In genomic region chr7:150463461-150463860, GRCh38 we compare ENCODE assay signal across 29 cellular contexts. TPM values are rescaled to one million over a fixed set of nuclear protein-coding genes. Genes with fewer than 3 reads are reported as not detected.
DNase-seq lines count a peak whose midpoint lies in the region; ATAC-seq and FAIRE-seq lines count a peak whose summit lies in the region.
"Had no signal": no experiment of that assay in that cellular context is flagged by ENCODE, and none has a peak within 500 bp of the region (broad histone marks: within the 10 kb centered on the region; RNA-seq: fewer than 3 reads in every experiment).

No MANE protein-coding gene starts in this region.

- peak; percentile 58 for ATAC-seq in activated CD8-positive, alpha-beta memory T cell treated with anti-CD3 and anti-CD28 coated beads, Interleukin-2, amount 10 ng/mL, durations not matched to agents 7 days and 5 days
- ATAC-seq in activated T-helper 17 cell treated with anti-CD3 and anti-CD28 coated beads, Interleukin-2, amount 50 U/mL, for 72 hours (replicated peaks) = peak; percentile 66
- peak; percentile 61 to 81 for ATAC-seq in natural killer cell treated with Interleukin-12 subunit alpha and Interleukin-12 subunit beta and Interleukin-15 and Interleukin-18, amount 100 ng/mL, for 72 hours
- ATAC-seq: A549, esophagus mucosa, left lobe of liver, pancreas, WTC11 had no signal

- FAIRE-seq in HTR-8/SVneo (lab: Jason Lieb, UNC) = no peak
- FAIRE-seq: A549, islet of Langerhans had no signal

- no peak overlapping the region for H3K4me3 Mint-ChIP-seq in activated CD8-positive, alpha-beta memory T cell treated with anti-CD3 and anti-CD28 coated beads, Interleukin-2, amount 10 ng/mL, durations not matched to agents 7 days and 5 days
- peak overlapping the region in 6 of 7 donors; percentile 1 to 76 (median 46) for H3K4me3 Mint-ChIP-seq in CD8-positive, alpha-beta memory T cell
- peak overlapping the region; percentile 25 for H3K4me3 Mint-ChIP-seq in activated T-helper 17 cell treated with anti-CD3 and anti-CD28 coated beads, Interleukin-2, amount 50 U/mL, for 72 hours
- peak overlapping the region; percentile 49 for H3K4me3 Mint-ChIP-seq in natural killer cell treated with Interleukin-12 subunit alpha and Interleukin-12 subunit beta and Interleukin-15 and Interleukin-18, amount 100 ng/mL, for 72 hours
- H3K4me3 Mint-ChIP-seq: dendritic cell treated with granulocyte-macrophage colony-stimulating factor and Interleukin-4, amounts not matched to agents 40 ng/mL and 50 ng/mL, for 4 days; endodermal cell; memory B cell; neural progenitor cell; WTC11 had no signal

- H3K36me3 ChIP-seq in CD8-positive, alpha-beta memory T cell (ENCODE audit: insufficient read depth, low read length) = peaks cover 8% of the 10 kb centered on the region
- H3K36me3 ChIP-seq: neural progenitor cell, pancreas, SJCRH30, vagina had no signal

- peaks cover 26% of the 10 kb centered on the region for H3K9me3 Mint-ChIP-seq in activated CD8-positive, alpha-beta memory T cell treated with anti-CD3 and anti-CD28 coated beads, Interleukin-2, amount 10 ng/mL, durations not matched to agents 7 days and 5 days (ENCODE audit: low read depth)
- peaks cover 29 to 38% (median 30%) of the 10 kb centered on the region in 5 donors for H3K9me3 Mint-ChIP-seq in CD8-positive, alpha-beta memory T cell
- peaks cover 26% of the 10 kb centered on the region for H3K9me3 Mint-ChIP-seq in activated T-helper 17 cell treated with anti-CD3 and anti-CD28 coated beads, Interleukin-2, amount 50 U/mL, for 72 hours
- peaks cover 21% of the 10 kb centered on the region for H3K9me3 Mint-ChIP-seq in natural killer cell treated with Interleukin-12 subunit alpha and Interleukin-12 subunit beta and Interleukin-15 and Interleukin-18, amount 100 ng/mL, for 72 hours

- CTCF ChIA-PET in activated CD8-positive, alpha-beta memory T cell treated with anti-CD3 and anti-CD28 coated beads, Interleukin-2, amount 10 ng/mL, durations not matched to agents 7 days and 5 days (lab: Charles Lee) = interaction anchor here (1.3 kb wide), 1 partner anchor 12 kb away, joined by 3 read pairs; no protein-coding TSS in a partner anchor
- CTCF ChIA-PET in CD8-positive, alpha-beta memory T cell (lab: Charles Lee) = interaction anchor here (1.4 kb wide), 1 partner anchor 10 kb away, joined by 4 read pairs; no protein-coding TSS in a partner anchor

- no peak overlapping the region for H3K27ac ChIP-seq in CD8-positive, alpha-beta memory T cell (ENCODE audit: low read depth, low read length)
- H3K27ac ChIP-seq: A549, GM23248, neural progenitor cell, pancreas, SJCRH30, vagina had no signal

- POLR2A ChIA-PET in CD8-positive, alpha-beta memory T cell (lab: Charles Lee) = no interaction called here

- H3K36me3 Mint-ChIP-seq in activated CD8-positive, alpha-beta memory T cell treated with anti-CD3 and anti-CD28 coated beads, Interleukin-2, amount 10 ng/mL, durations not matched to agents 7 days and 5 days = peaks cover 75% of the 10 kb centered on the region
- H3K36me3 Mint-ChIP-seq in CD8-positive, alpha-beta memory T cell = peaks cover 52 to 84% (median 75%) of the 10 kb centered on the region in 3 donors
- H3K36me3 Mint-ChIP-seq in activated T-helper 17 cell treated with anti-CD3 and anti-CD28 coated beads, Interleukin-2, amount 50 U/mL, for 72 hours (ENCODE audit: low read depth) = peaks cover 42% of the 10 kb centered on the region
- peaks cover 59% of the 10 kb centered on the region for H3K36me3 Mint-ChIP-seq in natural killer cell treated with Interleukin-12 subunit alpha and Interleukin-12 subunit beta and Interleukin-15 and Interleukin-18, amount 100 ng/mL, for 72 hours
- H3K36me3 Mint-ChIP-seq: neural progenitor cell had no signal

- no peak for DNase-seq in activated CD8-positive, alpha-beta memory T cell treated with anti-CD3 and anti-CD28 coated beads, Interleukin-2, amount 10 ng/mL, durations not matched to agents 7 days and 5 days
- no peak for DNase-seq in activated CD8-positive, alpha-beta memory T cell treated with anti-CD3 and anti-CD28 coated beads, Interleukin-2, amount 50 U/mL, for 48 hours
- DNase-seq in CD8-positive, alpha-beta memory T cell = no peak
- no peak for DNase-seq in natural killer cell treated with Interleukin-12 subunit alpha and Interleukin-12 subunit beta and Interleukin-15 and Interleukin-18, amount 100 ng/mL, for 72 hours (ENCODE audit: low spot score)
- DNase-seq in HPDE6-E6E7 (ENCODE audit: extremely low spot score) (no peak), NOMO-1 (lab: John Stamatoyannopoulos, UW; ENCODE audit: unreplicated experiment in 2 of 2) (no peak), HTR-8/SVneo (ENCODE audit: insufficient read length, low spot score) (no peak)
- DNase-seq: caudate nucleus; endodermal cell; GM23248; NCI-H1048; NCI-H446 treated with DMSO at 0.1 percent for 48 hours; NCI-H774; pancreas; retina; SJCRH30; stimulated activated naive CD4-positive, alpha-beta T cell; SW 1271 had no signal

- no peaks in the 10 kb centered on the region for H3K27me3 ChIP-seq in CD8-positive, alpha-beta memory T cell (ENCODE audit: insufficient read depth, low read length, poor library complexity, severe bottlenecking)
- H3K27me3 ChIP-seq: pancreas, vagina had no signal

- peaks cover 54% of the 10 kb centered on the region for H3K4me1 ChIP-seq in CD8-positive, alpha-beta memory T cell (ENCODE audit: insufficient read depth, low read length)
- H3K4me1 ChIP-seq: A549, neural progenitor cell, pancreas, SJCRH30, vagina had no signal

- H3K4me1 Mint-ChIP-seq in activated CD8-positive, alpha-beta memory T cell treated with anti-CD3 and anti-CD28 coated beads, Interleukin-2, amount 10 ng/mL, durations not matched to agents 7 days and 5 days = peaks cover 47% of the 10 kb centered on the region
- H3K4me1 Mint-ChIP-seq in CD8-positive, alpha-beta memory T cell = peaks cover 82 to 97% (median 87%) of the 10 kb centered on the region in 3 donors
- peaks cover 34% of the 10 kb centered on the region for H3K4me1 Mint-ChIP-seq in activated T-helper 17 cell treated with anti-CD3 and anti-CD28 coated beads, Interleukin-2, amount 50 U/mL, for 72 hours
- H3K4me1 Mint-ChIP-seq in natural killer cell treated with Interleukin-12 subunit alpha and Interleukin-12 subunit beta and Interleukin-15 and Interleukin-18, amount 100 ng/mL, for 72 hours (ENCODE audit: low read depth in 2 of 2) = peaks cover 48 to 52% of the 10 kb centered on the region in 2 donors
- H3K4me1 Mint-ChIP-seq: endodermal cell, memory B cell, neural progenitor cell, WTC11 had no signal

- H3K27me3 Mint-ChIP-seq in activated CD8-positive, alpha-beta memory T cell treated with anti-CD3 and anti-CD28 coated beads, Interleukin-2, amount 10 ng/mL, durations not matched to agents 7 days and 5 days = no peaks in the 10 kb centered on the region
- no peaks in the 10 kb centered on the region for H3K27me3 Mint-ChIP-seq in CD8-positive, alpha-beta memory T cell
- no peaks in the 10 kb centered on the region for H3K27me3 Mint-ChIP-seq in activated T-helper 17 cell treated with anti-CD3 and anti-CD28 coated beads, Interleukin-2, amount 50 U/mL, for 72 hours
- no peaks in the 10 kb centered on the region for H3K27me3 Mint-ChIP-seq in natural killer cell treated with Interleukin-12 subunit alpha and Interleukin-12 subunit beta and Interleukin-15 and Interleukin-18, amount 100 ng/mL, for 72 hours

- H3K4me3 ChIP-seq in CD8-positive, alpha-beta memory T cell (ENCODE audit: low read length) = peak overlapping the region; percentile 23
- H3K4me3 ChIP-seq: A549, GM23248, neural progenitor cell, pancreas, SJCRH30, vagina had no signal

- H3K27ac Mint-ChIP-seq in activated CD8-positive, alpha-beta memory T cell treated with anti-CD3 and anti-CD28 coated beads, Interleukin-2, amount 10 ng/mL, durations not matched to agents 7 days and 5 days = peak overlapping the region; percentile 43
- H3K27ac Mint-ChIP-seq in CD8-positive, alpha-beta memory T cell = peak overlapping the region; percentile 31 to 90 (median 81)
- peak overlapping the region; percentile 8 for H3K27ac Mint-ChIP-seq in activated T-helper 17 cell treated with anti-CD3 and anti-CD28 coated beads, Interleukin-2, amount 50 U/mL, for 72 hours
- H3K27ac Mint-ChIP-seq in natural killer cell treated with Interleukin-12 subunit alpha and Interleukin-12 subunit beta and Interleukin-15 and Interleukin-18, amount 100 ng/mL, for 72 hours = peak overlapping the region; percentile 24 to 40
- H3K27ac Mint-ChIP-seq: dendritic cell treated with granulocyte-macrophage colony-stimulating factor and Interleukin-4, amounts not matched to agents 40 ng/mL and 50 ng/mL, for 4 days; endodermal cell; memory B cell; neural progenitor cell; WTC11 had no signal

- H3K9me3 ChIP-seq in CD8-positive, alpha-beta memory T cell (ENCODE audit: low read length) = peaks cover 16% of the 10 kb centered on the region
- H3K9me3 ChIP-seq: A549, pancreas, vagina had no signal

RNA-seq across cellular contexts. Expression of gene GIMAP8, which starts 13.0 kb away (rescaled TPM):
- 10 to 100 TPM in 1 of 2 experiments, 1 to 10 TPM in 1; 9.9 to 13.1 TPM for total RNA-seq in activated CD8-positive, alpha-beta memory T cell treated with anti-CD3 and anti-CD28 coated beads, Interleukin-2, amount 10 ng/mL, durations not matched to agents 7 days and 5 days
- total RNA-seq in CD8-positive, alpha-beta memory T cell = 10 to 100 TPM; 11.8 to 12.3 TPM
- polyA plus RNA-seq in CD8-positive, alpha-beta memory T cell = 30.1 TPM
- 10 to 100 TPM; 10.3 to 16.4 TPM for total RNA-seq in activated T-helper 17 cell treated with anti-CD3 and anti-CD28 coated beads, Interleukin-2, amount 50 U/mL, for 72 hours
- 10 to 100 TPM; 10.2 to 13.7 TPM for total RNA-seq in natural killer cell treated with Interleukin-12 subunit alpha and Interleukin-12 subunit beta and Interleukin-15 and Interleukin-18, amount 100 ng/mL, for 72 hours
- total RNA-seq: endodermal cell, fibroblast of villous mesenchyme, GM23248, SJCRH30 had no signal
- polyA plus RNA-seq: A549, GM23248 had no signal

RNA-seq across cellular contexts. Expression of gene GIMAP7, which starts 51.2 kb away (rescaled TPM):
- total RNA-seq in activated CD8-positive, alpha-beta memory T cell treated with anti-CD3 and anti-CD28 coated beads, Interleukin-2, amount 10 ng/mL, durations not matched to agents 7 days and 5 days = 10 to 100 TPM; 49.9 to 89.7 TPM
- total RNA-seq in CD8-positive, alpha-beta memory T cell = 10 to 100 TPM; 47.3 to 51.4 TPM
- 861 TPM for polyA plus RNA-seq in CD8-positive, alpha-beta memory T cell
- 10 to 100 TPM; 39.7 to 43.1 TPM for total RNA-seq in activated T-helper 17 cell treated with anti-CD3 and anti-CD28 coated beads, Interleukin-2, amount 50 U/mL, for 72 hours
- total RNA-seq in natural killer cell treated with Interleukin-12 subunit alpha and Interleukin-12 subunit beta and Interleukin-15 and Interleukin-18, amount 100 ng/mL, for 72 hours = 10 to 100 TPM; 50.5 to 60.4 TPM
- total RNA-seq: endodermal cell, fibroblast of villous mesenchyme, GM23248, SJCRH30 had no signal
- polyA plus RNA-seq: A549, GM23248 had no signal

Comparison
In these comparisons a context has a peak if more than half of its experiments do, and no peak if none do; other contexts are left out.
1. H3K27ac Mint-ChIP-seq: peak in every context shown above with its lines; median percentile 81 in CD8-positive, alpha-beta memory T cell; 43 in activated CD8-positive, alpha-beta memory T cell treated with anti-CD3 and anti-CD28 coated beads, Interleukin-2, amount 10 ng/mL, durations not matched to agents 7 days and 5 days; 32 in natural killer cell treated with Interleukin-12 subunit alpha and Interleukin-12 subunit beta and Interleukin-15 and Interleukin-18, amount 100 ng/mL, for 72 hours; 8 in activated T-helper 17 cell treated with anti-CD3 and anti-CD28 coated beads, Interleukin-2, amount 50 U/mL, for 72 hours.